10 cellular contexts compared by ENCODE assay signal in genomic region chr17:81386141-81386645, GRCh38. TPM values are rescaled to one million over a fixed set of nuclear protein-coding genes. Genes with fewer than 3 reads are reported as not detected.
A peak's percentile ranks its signal among the peaks of the same experiment; 100 is the strongest.
DNase-seq lines count a peak whose midpoint lies in the region; ATAC-seq and TF ChIP-seq lines count a peak whose summit lies in the region.
"Had no signal": no experiment of that assay in that cellular context is flagged by ENCODE, and none has a peak within 500 bp of the region (broad histone marks: within the 10 kb centered on the region; RNA-seq: fewer than 3 reads in every experiment).

No MANE protein-coding gene starts in this region.

- POLR2A ChIA-PET in activated CD4-positive, alpha-beta memory T cell treated with anti-CD3 and anti-CD28 coated beads for 36 hours (lab: Charles Lee), result no interaction called here
- POLR2A ChIA-PET in activated CD4-positive, alpha-beta memory T cell treated with anti-CD3 and anti-CD28 coated beads, Interleukin-2, amount 10 ng/mL, durations not matched to agents 7 days and 5 days (lab: Charles Lee), result no interaction called here

- peak overlapping the region in 1 of 2 experiments; percentile 98 for H3K14ac ChIP-seq in mesenchymal stem cell (ENCODE audit: low read length in 2 of 2)

- DNase-seq in activated CD4-positive, alpha-beta memory T cell treated with anti-CD3 and anti-CD28 coated beads for 36 hours, result no peak
- DNase-seq in activated CD4-positive, alpha-beta memory T cell treated with anti-CD3 and anti-CD28 coated beads, Interleukin-2, amount 10 ng/mL, durations not matched to agents 7 days and 5 days, result no peak
- DNase-seq in brain microvascular endothelial cell (no peak), mesenchymal stem cell (no peak), thyroid gland (peak in 1 of 2 donors; percentile 46), GM13976 (ENCODE audit: low spot score) (no peak), NAMALWA (ENCODE audit: low spot score) (no peak)
- DNase-seq: activated effector memory CD4-positive, alpha-beta T cell treated with anti-CD3 and anti-CD28 coated beads, Interleukin-2, amount 50 U/mL, for 16 hours; COR-L47 had no signal

- H3K4me2 ChIP-seq in mesenchymal stem cell (ENCODE audit: low read length, poor library complexity, severe bottlenecking), result peak overlapping the region; percentile 96

- no peak overlapping the region for H3K27ac Mint-ChIP-seq in activated CD4-positive, alpha-beta memory T cell treated with anti-CD3 and anti-CD28 coated beads for 36 hours
- H3K27ac Mint-ChIP-seq in activated CD4-positive, alpha-beta memory T cell treated with anti-CD3 and anti-CD28 coated beads, Interleukin-2, amount 10 ng/mL, durations not matched to agents 7 days and 5 days, result no peak overlapping the region

- CTCF ChIA-PET in activated CD4-positive, alpha-beta memory T cell treated with anti-CD3 and anti-CD28 coated beads for 36 hours (lab: Charles Lee), result no interaction called here
- CTCF ChIA-PET in activated CD4-positive, alpha-beta memory T cell treated with anti-CD3 and anti-CD28 coated beads, Interleukin-2, amount 10 ng/mL, durations not matched to agents 7 days and 5 days (lab: Charles Lee), result interaction anchor here (1.8 kb wide), 1 partner anchor 61 kb away, joined by 4 read pairs; no protein-coding TSS in a partner anchor

- H3K4me1 ChIP-seq in mesenchymal stem cell (ENCODE audit: control insufficient read depth, insufficient read depth, low read depth, low read length) (peaks cover 32% of the 10 kb centered on the region), thyroid gland (peaks cover 28 to 46% of the 10 kb centered on the region in 2 donors)

- H4K8ac ChIP-seq in mesenchymal stem cell (ENCODE audit: low read length), result peak overlapping the region; percentile 98

- peak overlapping the region; percentile 89 for H4K91ac ChIP-seq in mesenchymal stem cell (ENCODE audit: low read length)

- H3K9ac ChIP-seq in mesenchymal stem cell (ENCODE audit: low read length), result peak overlapping the region; percentile 95

- H3K36me3 ChIP-seq in brain microvascular endothelial cell (replicated peaks) (no peaks in the 10 kb centered on the region), mesenchymal stem cell (ENCODE audit: control insufficient read depth in 1 of 2, insufficient read depth in 2 of 2, low read depth in 1 of 2, low read length in 2 of 2) (peaks cover 0 to 8% of the 10 kb centered on the region in 2 experiments), thyroid gland (no peaks in the 10 kb centered on the region)

- peak overlapping the region; percentile 53 for H2AK5ac ChIP-seq in mesenchymal stem cell (ENCODE audit: low read length, severe bottlenecking)

- intact Hi-C loops in activated CD4-positive, alpha-beta memory T cell treated with anti-CD3 and anti-CD28 coated beads for 36 hours (cut with micrococcal nuclease), result no loop called here
- intact Hi-C loops in thyroid gland (cut with DNase I), result no loop called here

- 53% methylated on average over 13 of the region's 15 CpGs for WGBS in mesenchymal stem cell
- 40 to 55% methylated on average over 4 to 10 of the region's 15 CpGs for WGBS in thyroid gland, 2 donors

- ATAC-seq in HG03039 (IDR thresholded peaks at IDR 0.05; ENCODE audit: unreplicated experiment), result no peak

- H3K27me3 Mint-ChIP-seq in activated CD4-positive, alpha-beta memory T cell treated with anti-CD3 and anti-CD28 coated beads for 36 hours, result peaks cover 37% of the 10 kb centered on the region
- H3K27me3 Mint-ChIP-seq in activated CD4-positive, alpha-beta memory T cell treated with anti-CD3 and anti-CD28 coated beads, Interleukin-2, amount 10 ng/mL, durations not matched to agents 7 days and 5 days, result peaks cover 40% of the 10 kb centered on the region

- TF ChIP-seq CTCF in brain microvascular endothelial cell (IDR thresholded peaks at IDR 0.05; ENCODE audit: low read depth, low read length, missing control alignments) (no peak), thyroid gland (IDR thresholded peaks at IDR 0.05) (no peak), GM13976 (IDR thresholded peaks at IDR 0.05; ENCODE audit: borderline replicate concordance, control extremely low read depth, extremely low read depth, insufficient read depth, missing control alignments) (no peak)

- H3K27me3 ChIP-seq in brain microvascular endothelial cell (replicated peaks) (no peaks in the 10 kb centered on the region), mesenchymal stem cell (ENCODE audit: control insufficient read depth in 1 of 2, insufficient read depth in 1 of 2, low read length in 2 of 2) (peaks cover under 1 to 4% of the 10 kb centered on the region in 2 experiments), thyroid gland (no peaks in the 10 kb centered on the region)

- H3K4ac ChIP-seq in mesenchymal stem cell (ENCODE audit: low read depth in 1 of 2, low read length in 2 of 2), result peak overlapping the region; percentile 64 to 81

- in situ Hi-C loops in brain microvascular endothelial cell (cut with HindIII; ENCODE audit: low pct_ligation_motif_present, low sequenced_read_pairs), result no loop called here
- in situ Hi-C loops in GM13976 (cut with MboI; ENCODE audit: low sequenced_read_pairs, unreplicated experiment), result no loop called here

- no peak overlapping the region for H3K27ac ChIP-seq in brain microvascular endothelial cell
- no peak overlapping the region for H3K27ac ChIP-seq in mesenchymal stem cell (ENCODE audit: low read length, poor library complexity, severe bottlenecking)
- peak overlapping the region; percentile 90 to 99 (median 96) for H3K27ac ChIP-seq in thyroid gland

- H3K4me3 Mint-ChIP-seq in activated CD4-positive, alpha-beta memory T cell treated with anti-CD3 and anti-CD28 coated beads for 36 hours, result peak overlapping the region; percentile 3
- H3K4me3 Mint-ChIP-seq in activated CD4-positive, alpha-beta memory T cell treated with anti-CD3 and anti-CD28 coated beads, Interleukin-2, amount 10 ng/mL, durations not matched to agents 7 days and 5 days, result no peak overlapping the region

- H3K18ac ChIP-seq in mesenchymal stem cell (ENCODE audit: low read depth in 1 of 2, low read length in 2 of 2), result peak overlapping the region; percentile 98 to 99

- peaks cover 3% of the 10 kb centered on the region for H3K4me1 Mint-ChIP-seq in activated CD4-positive, alpha-beta memory T cell treated with anti-CD3 and anti-CD28 coated beads for 36 hours (ENCODE audit: low read depth)
- no peaks in the 10 kb centered on the region for H3K4me1 Mint-ChIP-seq in activated CD4-positive, alpha-beta memory T cell treated with anti-CD3 and anti-CD28 coated beads, Interleukin-2, amount 10 ng/mL, durations not matched to agents 7 days and 5 days

- TF ChIP-seq POLR2A in thyroid gland (IDR thresholded peaks at IDR 0.05), result no peak

- no peak overlapping the region for H2BK5ac ChIP-seq in mesenchymal stem cell (ENCODE audit: low read depth, low read length, poor library complexity, severe bottlenecking)

- H3K4me3 ChIP-seq in brain microvascular endothelial cell (ENCODE audit: low read depth, low read length) (peak overlapping the region; percentile 9), mesenchymal stem cell (ENCODE audit: insufficient read depth in 1 of 2, low read depth in 1 of 2, low read length in 2 of 2) (peak overlapping the region; percentile 44 to 68), thyroid gland (replicated peaks in 1 of 3) (peak overlapping the region in 2 of 3 donors; percentile 68 to 70)

- peak overlapping the region; percentile 28 to 89 for H2BK12ac ChIP-seq in mesenchymal stem cell (ENCODE audit: low read length in 2 of 2)

- H2AFZ ChIP-seq in mesenchymal stem cell (ENCODE audit: low read depth, low read length), result peak overlapping the region; percentile 14

- peak overlapping the region in 1 of 2 experiments; percentile 6 for H3K23ac ChIP-seq in mesenchymal stem cell (ENCODE audit: low read length in 2 of 2)

- H3K9me3 Mint-ChIP-seq in activated CD4-positive, alpha-beta memory T cell treated with anti-CD3 and anti-CD28 coated beads for 36 hours, result no peaks in the 10 kb centered on the region
- no peaks in the 10 kb centered on the region for H3K9me3 Mint-ChIP-seq in activated CD4-positive, alpha-beta memory T cell treated with anti-CD3 and anti-CD28 coated beads, Interleukin-2, amount 10 ng/mL, durations not matched to agents 7 days and 5 days

- peaks cover 17% of the 10 kb centered on the region for H3K79me1 ChIP-seq in mesenchymal stem cell (replicated peaks; ENCODE audit: low read length, poor library complexity, severe bottlenecking)

- H3K9me3 ChIP-seq in mesenchymal stem cell (ENCODE audit: control insufficient read depth, low read length) (no peaks in the 10 kb centered on the region), thyroid gland (no peaks in the 10 kb centered on the region)

- no peaks in the 10 kb centered on the region for H3K36me3 Mint-ChIP-seq in activated CD4-positive, alpha-beta memory T cell treated with anti-CD3 and anti-CD28 coated beads for 36 hours
- no peaks in the 10 kb centered on the region for H3K36me3 Mint-ChIP-seq in activated CD4-positive, alpha-beta memory T cell treated with anti-CD3 and anti-CD28 coated beads, Interleukin-2, amount 10 ng/mL, durations not matched to agents 7 days and 5 days (ENCODE audit: low read depth)

- peak overlapping the region; percentile 100 for H2BK120ac ChIP-seq in mesenchymal stem cell (ENCODE audit: low read depth, low read length)

- H2BK15ac ChIP-seq in mesenchymal stem cell (ENCODE audit: low read depth, poor library complexity, severe bottlenecking), result peak overlapping the region; percentile 99

RNA-seq across cellular contexts. Expression of gene BAHCC1, which starts 9.1 kb away (rescaled TPM):
- under 1 TPM in 1 of 2 experiments, not detected in 1; 0.10 TPM for total RNA-seq in activated CD4-positive, alpha-beta memory T cell treated with anti-CD3 and anti-CD28 coated beads for 36 hours
- total RNA-seq in activated CD4-positive, alpha-beta memory T cell treated with anti-CD3 and anti-CD28 coated beads, Interleukin-2, amount 10 ng/mL, durations not matched to agents 7 days and 5 days, result under 1 TPM; 0.15 to 0.18 TPM
- 8.3 TPM for polyA plus RNA-seq in mesenchymal stem cell (2013, experiment 1 of 2)
- polyA plus RNA-seq in mesenchymal stem cell (2013, experiment 2 of 2), result 8.6 TPM
- total RNA-seq in thyroid gland, result 10 to 100 TPM; 13.7 to 33.7 (median 23.9) TPM

Comparison
In these comparisons a context has a peak if more than half of its experiments do, and no peak if none do; other contexts are left out.
1. H3K27ac ChIP-seq: peak in thyroid gland (3 of 3); none in brain microvascular endothelial cell (single experiment) and mesenchymal stem cell (single experiment).
2. H3K4me3 ChIP-seq: peak in every context shown above with its lines; median percentile 69 in thyroid gland; 56 in mesenchymal stem cell; 9 in brain microvascular endothelial cell.
3. RNA of gene BAHCC1, which starts 9.1 kb away (total RNA-seq): 13.7 to 33.7 TPM in thyroid gland; 0.15 to 0.18 TPM in activated CD4-positive, alpha-beta memory T cell treated with anti-CD3 and anti-CD28 coated beads, Interleukin-2, amount 10 ng/mL, durations not matched to agents 7 days and 5 days and 0.10 TPM in activated CD4-positive, alpha-beta memory T cell treated with anti-CD3 and anti-CD28 coated beads for 36 hours; every median in the first group is over 10 times any median in the second.